Comparison of ENCODE assay signal across 8 cellular contexts in genomic region chr21:46324390-46325072, GRCh38. TPM values are rescaled to one million over a fixed set of nuclear protein-coding genes. Genes with fewer than 3 reads are reported as not detected.
A peak's percentile ranks its signal among the peaks of the same experiment; 100 is the strongest.
DNase-seq lines count a peak whose midpoint lies in the region; ATAC-seq and TF ChIP-seq lines count a peak whose summit lies in the region.

No MANE protein-coding gene starts in this region.

- peaks cover 4% of the 10 kb centered on the region for H3K4me1 ChIP-seq in NT2/D1 (ENCODE audit: insufficient read depth, insufficient read length)
- H3K4me1 ChIP-seq in mucosa of descending colon (ENCODE audit: low read depth) = peaks cover 21% of the 10 kb centered on the region

- DNase-seq in Caki2 (ENCODE audit: low read depth) (peak; percentile 75), HT-29 (ENCODE audit: low spot score) (peak; percentile 70), NT2/D1 (ENCODE audit: low read depth, low spot score) (peak; percentile 73), epithelial cell of esophagus (ENCODE audit: low read depth) (peak; percentile 87), mucosa of descending colon (peak; percentile 91 to 93 (median 92))
- DNase-seq in activated CD8-positive, alpha-beta memory T cell treated with anti-CD3 and anti-CD28 coated beads, Interleukin-2, amount 50 U/mL, for 48 hours = peak; percentile 93
- peak; percentile 74 to 85 for DNase-seq in stimulated activated CD8-positive, alpha-beta memory T cell treated with anti-CD3 and anti-CD28 coated beads, Interleukin-2, amount 100 ng/mL, for 48 hours (ENCODE audit: low read depth in 2 of 2)

- TF ChIP-seq CTCF in epithelial cell of esophagus (IDR thresholded peaks at IDR 0.05; ENCODE audit: insufficient read depth, low read depth, low read length, missing control alignments) = no peak
- no peak for TF ChIP-seq CTCF in mucosa of descending colon (IDR thresholded peaks at IDR 0.05)

- in situ Hi-C loops in Caki2 (cut with HindIII; ENCODE audit: low pct_unique_long_range_greater_than_20kb, low sequenced_read_pairs) = no loop called here

- ATAC-seq in GM21360 (IDR thresholded peaks at IDR 0.05; ENCODE audit: unreplicated experiment) (peak; percentile 50), mucosa of descending colon (peak; percentile 88)

- intact Hi-C loops in mucosa of descending colon (cut with DNase I, micrococcal nuclease) = no loop called here

- peak overlapping the region; percentile 96 for H3K9ac ChIP-seq in NT2/D1 (ENCODE audit: insufficient read length, low read depth)

- peak overlapping the region; percentile 98 for H3K4me3 ChIP-seq in NT2/D1 (ENCODE audit: insufficient read length, low read depth)
- H3K4me3 ChIP-seq in epithelial cell of esophagus (ENCODE audit: low read length) = peak overlapping the region; percentile 90
- H3K4me3 ChIP-seq in mucosa of descending colon = peak overlapping the region; percentile 88

- H3K36me3 ChIP-seq in NT2/D1 (ENCODE audit: insufficient read depth, insufficient read length, low read length) (peaks cover 58% of the 10 kb centered on the region), mucosa of descending colon (ENCODE audit: low read depth) (no peaks in the 10 kb centered on the region)

- H3K9me3 ChIP-seq in NT2/D1 (ENCODE audit: insufficient read depth, low read length) (no peaks in the 10 kb centered on the region), mucosa of descending colon (no peaks in the 10 kb centered on the region)

- no peaks in the 10 kb centered on the region for H3K27me3 ChIP-seq in NT2/D1 (ENCODE audit: insufficient read depth, insufficient read length)

RNA-seq across cellular contexts. Expression of gene PCNT, which starts 0.6 kb away (rescaled TPM):
- total RNA-seq in Caki2 (2014; rRNA removed; shearing (Covaris generic); ENCODE audit: low replicate concordance) = 8.5 and 42.4 TPM in 2 replicates
- total RNA-seq in HT-29 (2014; rRNA removed; shearing (Covaris generic)) = 33.9 and 51.3 TPM in 2 replicates
- total RNA-seq in mucosa of descending colon = 10 to 100 TPM; 20.4 to 36.9 (median 26.1) TPM

RNA-seq across cellular contexts. Expression of gene C21orf58, which starts 0.9 kb away (rescaled TPM):
- 3.0 and 4.5 TPM in 2 replicates for total RNA-seq in Caki2 (2014; rRNA removed; shearing (Covaris generic); ENCODE audit: low replicate concordance)
- 14.7 and 17.2 TPM in 2 replicates for total RNA-seq in HT-29 (2014; rRNA removed; shearing (Covaris generic))
- 10 to 100 TPM in 1 of 3 donors, 1 to 10 TPM in 2; 5.5 to 11.9 (median 5.6) TPM for total RNA-seq in mucosa of descending colon

RNA-seq across cellular contexts. Expression of gene YBEY, which starts 38.4 kb away (rescaled TPM):
- 35.5 and 44.3 TPM in 2 replicates for total RNA-seq in Caki2 (2014; rRNA removed; shearing (Covaris generic); ENCODE audit: low replicate concordance)
- 9.4 and 10.5 TPM in 2 replicates for total RNA-seq in HT-29 (2014; rRNA removed; shearing (Covaris generic))
- 10 to 100 TPM; 10.5 to 20.8 (median 17.1) TPM for total RNA-seq in mucosa of descending colon

RNA-seq across cellular contexts. Expression of gene MCM3AP, which starts 39.1 kb away (rescaled TPM):
- total RNA-seq in Caki2 (2014; rRNA removed; shearing (Covaris generic); ENCODE audit: low replicate concordance) = 58.8 and 76.2 TPM in 2 replicates
- total RNA-seq in HT-29 (2014; rRNA removed; shearing (Covaris generic)) = 75.9 and 115 TPM in 2 replicates
- 100 to 1,000 TPM in 1 of 3 donors, 10 to 100 TPM in 2; 90.9 to 109 (median 98.1) TPM for total RNA-seq in mucosa of descending colon

Comparison
In these comparisons a context has a peak if more than half of its experiments do, and no peak if none do; other contexts are left out.
1. Peak in every context shown above with its lines: DNase-seq, ATAC-seq and H3K4me3 ChIP-seq.